ENCODE assay signal across 1 cellular context in the genomic region with DNA sequence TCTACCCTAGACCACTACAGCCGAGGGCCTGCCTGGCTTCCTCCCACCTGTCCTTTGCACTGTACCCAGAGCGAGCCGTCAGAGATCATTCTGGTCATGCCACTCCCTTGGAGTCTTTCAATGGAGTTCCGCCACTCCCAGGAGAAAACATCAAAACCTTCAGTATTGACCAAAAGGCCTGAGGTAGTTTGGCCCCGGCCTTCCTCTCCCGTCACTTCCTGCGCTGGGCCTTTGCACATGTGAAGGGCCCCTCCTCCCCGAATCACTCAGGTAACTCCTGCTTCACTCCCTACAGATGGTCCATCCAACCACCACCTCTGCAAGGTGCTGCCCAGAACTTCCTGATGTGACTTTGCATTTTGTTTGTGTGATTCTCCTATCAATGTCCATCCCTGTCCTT.
TF ChIP-seq lines count a peak whose summit lies in the region.

No MANE protein-coding gene starts in this region.

TF ChIP-seq in HepG2, 621 proteins besides CTCF, POLR2A, EP300 and RAD21:
- TF ChIP-seq, protein P1, sequence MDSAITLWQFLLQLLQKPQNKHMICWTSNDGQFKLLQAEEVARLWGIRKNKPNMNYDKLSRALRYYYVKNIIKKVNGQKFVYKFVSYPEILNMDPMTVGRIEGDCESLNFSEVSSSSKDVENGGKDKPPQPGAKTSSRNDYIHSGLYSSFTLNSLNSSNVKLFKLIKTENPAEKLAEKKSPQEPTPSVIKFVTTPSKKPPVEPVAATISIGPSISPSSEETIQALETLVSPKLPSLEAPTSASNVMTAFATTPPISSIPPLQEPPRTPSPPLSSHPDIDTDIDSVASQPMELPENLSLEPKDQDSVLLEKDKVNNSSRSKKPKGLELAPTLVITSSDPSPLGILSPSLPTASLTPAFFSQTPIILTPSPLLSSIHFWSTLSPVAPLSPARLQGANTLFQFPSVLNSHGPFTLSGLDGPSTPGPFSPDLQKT (CRISPR knock-in tag; IDR thresholded peaks at IDR 0.05; ENCODE audit: borderline replicate concordance): no peak
